In genomic region chr16:31094424-31095120, GRCh38 we compare ENCODE assay signal across 1 cellular context.
TF ChIP-seq lines count a peak whose summit lies in the region.

Gene VKORC1, minus strand, starts transcription at chr16:31094797. Its CDS starts 68 bp downstream, at chr16:31094729.

TF ChIP-seq in GM12878, 131 proteins besides CTCF, POLR2A, EP300 and RAD21 (continued from another document):
- TF ChIP-seq, protein P1, sequence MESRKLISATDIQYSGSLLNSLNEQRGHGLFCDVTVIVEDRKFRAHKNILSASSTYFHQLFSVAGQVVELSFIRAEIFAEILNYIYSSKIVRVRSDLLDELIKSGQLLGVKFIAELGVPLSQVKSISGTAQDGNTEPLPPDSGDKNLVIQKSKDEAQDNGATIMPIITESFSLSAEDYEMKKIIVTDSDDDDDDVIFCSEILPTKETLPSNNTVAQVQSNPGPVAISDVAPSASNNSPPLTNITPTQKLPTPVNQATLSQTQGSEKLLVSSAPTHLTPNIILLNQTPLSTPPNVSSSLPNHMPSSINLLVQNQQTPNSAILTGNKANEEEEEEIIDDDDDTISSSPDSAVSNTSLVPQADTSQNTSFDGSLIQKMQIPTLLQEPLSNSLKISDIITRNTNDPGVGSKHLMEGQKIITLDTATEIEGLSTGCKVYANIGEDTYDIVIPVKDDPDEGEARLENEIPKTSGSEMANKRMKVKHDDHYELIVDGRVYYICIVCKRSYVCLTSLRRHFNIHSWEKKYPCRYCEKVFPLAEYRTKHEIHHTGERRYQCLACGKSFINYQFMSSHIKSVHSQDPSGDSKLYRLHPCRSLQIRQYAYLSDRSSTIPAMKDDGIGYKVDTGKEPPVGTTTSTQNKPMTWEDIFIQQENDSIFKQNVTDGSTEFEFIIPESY (IDR thresholded peaks at IDR 0.05): no peak
- TF ChIP-seq IKZF1 (conservative IDR thresholded peaks at IDR 0.05) (peak; percentile 96), ZBED1 (IDR thresholded peaks at IDR 0.05; ENCODE audit: borderline replicate concordance) (no peak), STAT3 (IDR thresholded peaks at IDR 0.05; ENCODE audit: low read depth, low read length) (no peak), RAD51 (IDR thresholded peaks at IDR 0.05) (no peak), NBN (IDR thresholded peaks at IDR 0.05) (0 out of 2 replicates have a peak, but pooled peaks have one; percentile 53), SRF (IDR thresholded peaks at IDR 0.05; ENCODE audit: low read depth in 2 of 2, low read length in 2 of 2) (peak in 1 of 2 experiments; percentile 5; a peak in 1 of 4 replicates), RCOR1 (conservative IDR thresholded peaks at IDR 0.05; ENCODE audit: low read depth, low read length) (no peak), PAX5 (IDR thresholded peaks at IDR 0.05; ENCODE audit: borderline replicate concordance, low read depth, low read length) (peak; percentile 33; the same call in 1 of the 2 replicates), GABPA (IDR thresholded peaks at IDR 0.05; ENCODE audit: low read depth) (no peak), ESRRA (IDR thresholded peaks at IDR 0.05; ENCODE audit: low read length) (0 out of 2 replicates have a peak, but pooled peaks have one; percentile 15), CEBPZ (IDR thresholded peaks at IDR 0.05; ENCODE audit: low read depth, low read length) (no peak), SP1 (IDR thresholded peaks at IDR 0.05; ENCODE audit: low read depth, low read length) (peak; percentile 52), ZZZ3 (IDR thresholded peaks at IDR 0.05; ENCODE audit: control insufficient read depth, insufficient read length, low read depth) (no peak), BACH1 (IDR thresholded peaks at IDR 0.05; ENCODE audit: borderline replicate concordance) (peak; percentile 56), CREB1 (IDR thresholded peaks at IDR 0.05; ENCODE audit: low read depth) (peak; percentile 36)
- TF ChIP-seq, protein P2, sequence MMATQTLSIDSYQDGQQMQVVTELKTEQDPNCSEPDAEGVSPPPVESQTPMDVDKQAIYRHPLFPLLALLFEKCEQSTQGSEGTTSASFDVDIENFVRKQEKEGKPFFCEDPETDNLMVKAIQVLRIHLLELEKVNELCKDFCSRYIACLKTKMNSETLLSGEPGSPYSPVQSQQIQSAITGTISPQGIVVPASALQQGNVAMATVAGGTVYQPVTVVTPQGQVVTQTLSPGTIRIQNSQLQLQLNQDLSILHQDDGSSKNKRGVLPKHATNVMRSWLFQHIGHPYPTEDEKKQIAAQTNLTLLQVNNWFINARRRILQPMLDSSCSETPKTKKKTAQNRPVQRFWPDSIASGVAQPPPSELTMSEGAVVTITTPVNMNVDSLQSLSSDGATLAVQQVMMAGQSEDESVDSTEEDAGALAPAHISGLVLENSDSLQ (IDR thresholded peaks at IDR 0.05): peak; percentile 93
